Comparison of ENCODE assay signal across 1 cellular context in genomic region chr17:50802609-50803571, GRCh38.
A peak's percentile ranks its signal among the peaks of the same experiment; 100 is the strongest.
TF ChIP-seq lines count a peak whose summit lies in the region.

No MANE protein-coding gene starts in this region.

TF ChIP-seq in liver, 16 proteins besides CTCF, POLR2A, EP300 and RAD21 (continued from another document):
- peak; percentile 52 for TF ChIP-seq REST (IDR thresholded peaks at IDR 0.05)
- no peak for TF ChIP-seq ZBTB33 (IDR thresholded peaks at IDR 0.05)
- peak; percentile 74 to 77 for TF ChIP-seq HNF4A (conservative IDR thresholded peaks at IDR 0.05)
- TF ChIP-seq RXRA (IDR thresholded peaks at IDR 0.05) = peak; percentile 85
- TF ChIP-seq NR2F2 (IDR thresholded peaks at IDR 0.05) = peak; percentile 35
- TF ChIP-seq EGR1 (IDR thresholded peaks at IDR 0.05; ENCODE audit: low read depth in 2 of 2) = no peak
- TF ChIP-seq TAF1 (conservative IDR thresholded peaks at IDR 0.05) = no peak
- TF ChIP-seq FOXA2 (IDR thresholded peaks at IDR 0.05) = no peak
